ENCODE assay signal across 13 cellular contexts in genomic region chr2:218698885-218699284, GRCh38. TPM values are rescaled to one million over a fixed set of nuclear protein-coding genes. Genes with fewer than 3 reads are reported as not detected.
DNase-seq lines count a peak whose midpoint lies in the region; ATAC-seq and TF ChIP-seq lines count a peak whose summit lies in the region.
"Had no signal": no experiment of that assay in that cellular context is flagged by ENCODE, and none has a peak within 500 bp of the region (broad histone marks: within the 10 kb centered on the region; RNA-seq: fewer than 3 reads in every experiment).

No MANE protein-coding gene starts in this region.

- TF ChIP-seq CTCF in A673 (conservative IDR thresholded peaks at IDR 0.05; ENCODE audit: low read depth, low read length) (no peak), omental fat pad (IDR thresholded peaks at IDR 0.05) (no peak), OCI-LY7 (conservative IDR thresholded peaks at IDR 0.05; ENCODE audit: low read length) (no peak)

- H3K4me1 ChIP-seq in A673 (ENCODE audit: insufficient read depth, low read length, poor library complexity, severe bottlenecking) (no peaks in the 10 kb centered on the region), OCI-LY7 (ENCODE audit: insufficient read depth, low read length, poor library complexity, severe bottlenecking) (no peaks in the 10 kb centered on the region)
- H3K4me1 ChIP-seq: BLaER1 had no signal

- H3K4me3 ChIP-seq in A673 (ENCODE audit: low read depth, low read length, poor library complexity, severe bottlenecking) (no peak overlapping the region), OCI-LY7 (ENCODE audit: low read depth, low read length, poor library complexity, severe bottlenecking) (no peak overlapping the region)
- H3K4me3 ChIP-seq: BLaER1, GM23248 had no signal

- intact Hi-C loops in A673 (cut with micrococcal nuclease; ENCODE audit: unreplicated experiment) (no loop called here), OCI-LY7 (cut with micrococcal nuclease; ENCODE audit: unreplicated experiment) (no loop called here)

- no peaks in the 10 kb centered on the region for H3K27me3 ChIP-seq in A673 (replicated peaks; ENCODE audit: insufficient read depth, low read depth, low read length, poor library complexity)
- H3K27me3 ChIP-seq: BLaER1 had no signal

- H3K79me2 ChIP-seq in OCI-LY7 (ENCODE audit: insufficient read depth, low read depth, low read length) = no peaks in the 10 kb centered on the region

- H3K4me1 Mint-ChIP-seq in stimulated activated effector memory CD8-positive, alpha-beta T cell treated with anti-CD3 and anti-CD28 coated beads, Interleukin-12 subunit alpha, Interleukin-12 subunit beta, amount 100 ng/mL, for 72 hours = no peaks in the 10 kb centered on the region
- H3K4me1 Mint-ChIP-seq: CD8-positive, alpha-beta memory T cell had no signal

- no peaks in the 10 kb centered on the region for H3K36me3 Mint-ChIP-seq in stimulated activated effector memory CD8-positive, alpha-beta T cell treated with anti-CD3 and anti-CD28 coated beads, Interleukin-12 subunit alpha, Interleukin-12 subunit beta, amount 100 ng/mL, for 72 hours

- DNase-seq in A673 (ENCODE audit: low spot score) = no peak
- peak; percentile 12 for DNase-seq in SK-MEL-5 (ENCODE audit: low read depth, low spot score)
- no peak for DNase-seq in omental fat pad (ENCODE audit: low spot score)
- no peak for DNase-seq in stimulated activated effector memory CD8-positive, alpha-beta T cell treated with anti-CD3 and anti-CD28 coated beads, Interleukin-12 subunit alpha, Interleukin-12 subunit beta, amount 100 ng/mL, for 72 hours (ENCODE audit: low spot score in 2 of 2)
- no peak for DNase-seq in H4 (ENCODE audit: low spot score)
- no peak for DNase-seq in cerebellar nuclear complex (lab: John Stamatoyannopoulos, UW)
- no peak for DNase-seq in OCI-LY7 (ENCODE audit: low spot score)
- DNase-seq: AML-193; CD8-positive, alpha-beta memory T cell; GM23248; H7 had no signal

- H3K27ac Mint-ChIP-seq in stimulated activated effector memory CD8-positive, alpha-beta T cell treated with anti-CD3 and anti-CD28 coated beads, Interleukin-12 subunit alpha, Interleukin-12 subunit beta, amount 100 ng/mL, for 72 hours = peak overlapping the region; percentile 48
- H3K27ac Mint-ChIP-seq: CD8-positive, alpha-beta memory T cell had no signal

- BruUV-seq in A673 (replicated peaks; lab: Mats Ljungman, UMichigan) (no TSS peak), OCI-LY7 (replicated peaks; lab: Mats Ljungman, UMichigan) (no TSS peak)

- peak; percentile 35 for ATAC-seq in omental fat pad (ENCODE audit: low FRiP score)
- peak; percentile 46 for ATAC-seq in stimulated activated effector memory CD8-positive, alpha-beta T cell treated with anti-CD3 and anti-CD28 coated beads, Interleukin-12 subunit alpha, Interleukin-12 subunit beta, amount 100 ng/mL, for 72 hours

- H3K27ac ChIP-seq in A673 (ENCODE audit: low read depth, low read length, poor library complexity, severe bottlenecking) = peak overlapping the region; percentile 16
- H3K27ac ChIP-seq in OCI-LY7 (ENCODE audit: low read depth, low read length, poor library complexity, severe bottlenecking) = no peak overlapping the region
- H3K27ac ChIP-seq: 22Rv1, BLaER1, GM23248 had no signal

- no peaks in the 10 kb centered on the region for H3K9me2 ChIP-seq in OCI-LY7 (ENCODE audit: insufficient read depth, low read length)

- no peak overlapping the region for H2AFZ ChIP-seq in OCI-LY7 (ENCODE audit: low read length)
- H2AFZ ChIP-seq: GM23248 had no signal

- H3K4me3 Mint-ChIP-seq in stimulated activated effector memory CD8-positive, alpha-beta T cell treated with anti-CD3 and anti-CD28 coated beads, Interleukin-12 subunit alpha, Interleukin-12 subunit beta, amount 100 ng/mL, for 72 hours = no peak overlapping the region
- H3K4me3 Mint-ChIP-seq: CD8-positive, alpha-beta memory T cell had no signal

- in situ Hi-C loops in SK-MEL-5 (cut with HindIII; ENCODE audit: low pct_unique_long_range_greater_than_20kb, low sequenced_read_pairs) = no loop called here

- POLR2A ChIA-PET in A673 (lab: Charles Lee; ENCODE audit: low non-redundant PET) (no interaction called here), OCI-LY7 (lab: Charles Lee) (interaction anchor here (0.7 to 1.1 kb wide), 2 partner anchors 12 kb away, joined by 3 to 4 read pairs; partner anchors contain the start of gene TTLL4)

- H3K36me3 ChIP-seq in A673 (ENCODE audit: insufficient read depth, low read length, poor library complexity, severe bottlenecking) (peaks cover 5% of the 10 kb centered on the region), OCI-LY7 (ENCODE audit: insufficient read depth, low read length) (no peaks in the 10 kb centered on the region)

- H3K9me3 Mint-ChIP-seq in stimulated activated effector memory CD8-positive, alpha-beta T cell treated with anti-CD3 and anti-CD28 coated beads, Interleukin-12 subunit alpha, Interleukin-12 subunit beta, amount 100 ng/mL, for 72 hours = no peaks in the 10 kb centered on the region
- H3K9me3 Mint-ChIP-seq: CD8-positive, alpha-beta memory T cell had no signal

- CTCF ChIA-PET in A673 (lab: Charles Lee) (no interaction called here), OCI-LY7 (lab: Charles Lee; ENCODE audit: unreplicated experiment) (no interaction called here)

- H4K20me1 ChIP-seq in OCI-LY7 (ENCODE audit: insufficient read depth, low read length) = no peaks in the 10 kb centered on the region
- H4K20me1 ChIP-seq: BLaER1 had no signal

- H3K9me3 ChIP-seq in A673 (ENCODE audit: low read depth, low read length, poor library complexity, severe bottlenecking) (no peaks in the 10 kb centered on the region), OCI-LY7 (ENCODE audit: low read length) (no peaks in the 10 kb centered on the region)
- H3K9me3 ChIP-seq: BLaER1 had no signal

- no peak overlapping the region for H3K4me2 ChIP-seq in OCI-LY7 (ENCODE audit: low read length)
- H3K4me2 ChIP-seq: BLaER1 had no signal

RNA-seq across cellular contexts. Expression of gene TTLL4, which starts 11.8 kb away (rescaled TPM):
- total RNA-seq in A673 (2021) (91.8 and 100 TPM in 2 replicates), omental fat pad (10 to 100 TPM in 3 of 4 donors, 1 to 10 TPM in 1; 9.5 to 24.3 (median 15.0) TPM), OCI-LY7 (2022) (67.1 and 68.0 TPM in 2 replicates)
- total RNA-seq in SK-MEL-5 (2014; rRNA removed; shearing (Covaris generic)) = 32.3 and 41.4 TPM in 2 replicates
- 44.0 and 58.6 TPM in 2 replicates for polyA plus RNA-seq in SK-MEL-5 (2015; cell fraction: cytosol; rRNA removed)
- polyA plus RNA-seq in SK-MEL-5 (2015; cell fraction: nucleus; rRNA removed) = 349 and 372 TPM in 2 replicates
- 17.0 and 19.5 TPM in 2 replicates for total RNA-seq in H4 (2014; rRNA removed; shearing (Covaris generic))
- 27.7 and 38.2 TPM in 2 replicates for total RNA-seq in OCI-LY7 (2014; rRNA removed; shearing (Covaris generic))

RNA-seq across cellular contexts. Expression of gene STK36, which starts 27.0 kb away (rescaled TPM):
- total RNA-seq in A673 (2021) = 69.3 and 73.3 TPM in 2 replicates
- total RNA-seq in SK-MEL-5 (2014; rRNA removed; shearing (Covaris generic)) = 11.3 and 12.6 TPM in 2 replicates
- polyA plus RNA-seq in SK-MEL-5 (2015; cell fraction: cytosol; rRNA removed) = 9.4 and 13.2 TPM in 2 replicates
- 268 and 351 TPM in 2 replicates for polyA plus RNA-seq in SK-MEL-5 (2015; cell fraction: nucleus; rRNA removed)
- total RNA-seq in omental fat pad = 10 to 100 TPM; 15.6 to 45.7 (median 23.1) TPM
- total RNA-seq in H4 (2014; rRNA removed; shearing (Covaris generic)) = 10.4 and 19.5 TPM in 2 replicates
- total RNA-seq in OCI-LY7 (2014; rRNA removed; shearing (Covaris generic)) = 9.7 and 13.4 TPM in 2 replicates
- total RNA-seq in OCI-LY7 (2022) = 21.1 and 25.4 TPM in 2 replicates

RNA-seq across cellular contexts. Expression of gene RNF25, which starts 27.1 kb away (rescaled TPM):
- total RNA-seq in A673 (2021) (39.4 TPM in 2 replicates), omental fat pad (10 to 100 TPM; 11.4 to 21.4 (median 18.1) TPM), OCI-LY7 (2022) (24.0 and 25.7 TPM in 2 replicates)
- total RNA-seq in SK-MEL-5 (2014; rRNA removed; shearing (Covaris generic)) = 32.1 and 42.0 TPM in 2 replicates
- 28.9 and 29.4 TPM in 2 replicates for polyA plus RNA-seq in SK-MEL-5 (2015; cell fraction: cytosol; rRNA removed)
- polyA plus RNA-seq in SK-MEL-5 (2015; cell fraction: nucleus; rRNA removed) = 35.0 and 36.5 TPM in 2 replicates
- total RNA-seq in H4 (2014; rRNA removed; shearing (Covaris generic)) = 35.2 and 59.5 TPM in 2 replicates
- total RNA-seq in OCI-LY7 (2014; rRNA removed; shearing (Covaris generic)) = 25.5 and 25.8 TPM in 2 replicates

RNA-seq across cellular contexts. Expression of gene BCS1L, which starts 39.4 kb away (rescaled TPM):
- 70.6 and 74.1 TPM in 2 replicates for total RNA-seq in A673 (2021)
- 26.8 and 28.1 TPM in 2 replicates for total RNA-seq in SK-MEL-5 (2014; rRNA removed; shearing (Covaris generic))
- 25.1 and 27.9 TPM in 2 replicates for polyA plus RNA-seq in SK-MEL-5 (2015; cell fraction: cytosol; rRNA removed)
- polyA plus RNA-seq in SK-MEL-5 (2015; cell fraction: nucleus; rRNA removed) = 243 and 287 TPM in 2 replicates
- 10 to 100 TPM; 19.3 to 40.0 (median 20.3) TPM for total RNA-seq in omental fat pad
- 15.9 and 28.1 TPM in 2 replicates for total RNA-seq in H4 (2014; rRNA removed; shearing (Covaris generic))
- 48.0 and 57.3 TPM in 2 replicates for total RNA-seq in OCI-LY7 (2014; rRNA removed; shearing (Covaris generic))
- 54.9 and 60.8 TPM in 2 replicates for total RNA-seq in OCI-LY7 (2022)

RNA-seq across cellular contexts. Expression of gene ZNF142, which starts 39.5 kb away (rescaled TPM):
- total RNA-seq in A673 (2021) (53.3 and 65.3 TPM in 2 replicates), omental fat pad (10 to 100 TPM; 10.0 to 26.0 (median 18.1) TPM), OCI-LY7 (2022) (61.3 and 62.5 TPM in 2 replicates)
- 4.7 and 6.3 TPM in 2 replicates for total RNA-seq in SK-MEL-5 (2014; rRNA removed; shearing (Covaris generic))
- polyA plus RNA-seq in SK-MEL-5 (2015; cell fraction: cytosol; rRNA removed) = 12.1 and 18.9 TPM in 2 replicates
- 29.9 and 30.1 TPM in 2 replicates for polyA plus RNA-seq in SK-MEL-5 (2015; cell fraction: nucleus; rRNA removed)
- total RNA-seq in H4 (2014; rRNA removed; shearing (Covaris generic)) = 4.2 and 6.8 TPM in 2 replicates
- 29.9 and 37.6 TPM in 2 replicates for total RNA-seq in OCI-LY7 (2014; rRNA removed; shearing (Covaris generic))
